ENCODE assay signal across 8 cellular contexts in the genomic region with DNA sequence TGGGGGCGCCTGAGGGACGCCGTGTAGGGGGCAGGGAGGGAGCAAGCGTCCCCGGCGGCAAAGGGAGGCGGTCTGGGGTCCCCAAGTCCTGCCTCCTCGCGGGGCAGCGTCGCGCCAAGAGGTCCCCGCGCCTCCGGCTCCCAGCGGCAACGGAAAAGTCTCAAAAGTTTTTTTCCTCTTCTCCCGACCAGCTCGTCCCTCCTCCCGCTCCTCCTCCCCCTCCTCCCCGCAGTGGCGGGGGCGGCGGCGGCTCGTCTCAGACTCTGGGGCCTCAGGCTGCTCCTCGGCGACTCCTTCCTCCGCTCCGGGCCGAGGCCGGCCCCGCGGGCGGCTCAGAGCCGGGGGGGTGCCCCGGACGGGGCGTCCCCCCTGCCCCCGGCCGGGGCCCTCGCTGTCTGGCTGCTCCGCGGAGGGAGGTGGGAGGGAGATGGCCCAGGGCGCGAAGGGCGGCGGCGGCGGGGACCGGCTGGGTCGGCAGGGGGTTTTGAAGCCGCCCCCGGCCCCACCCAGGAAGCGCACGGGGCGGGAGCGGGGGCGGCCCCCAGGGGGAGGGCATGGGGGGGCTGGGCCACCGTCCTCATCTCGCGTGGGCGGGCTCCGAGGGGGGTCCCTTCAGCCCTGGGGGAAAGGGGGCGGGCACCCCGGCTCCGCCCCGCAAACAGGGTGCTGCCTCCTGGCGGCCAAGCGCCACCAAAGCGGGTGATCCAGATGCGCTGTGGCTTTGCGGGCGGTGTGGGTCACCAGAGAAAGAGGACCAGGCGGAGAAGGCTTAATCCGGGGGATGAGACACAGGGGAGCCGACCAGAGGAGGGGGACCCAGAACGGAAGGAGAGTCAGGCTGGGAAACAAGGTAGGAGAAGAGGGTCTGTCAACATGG. TPM values are rescaled to one million over a fixed set of nuclear protein-coding genes. Genes with fewer than 3 reads are reported as not detected.
DNase-seq lines count a peak whose midpoint lies in the region; ATAC-seq and TF ChIP-seq lines count a peak whose summit lies in the region.

A gene (minus strand): TSS at position 457 of the 877 bp plus-strand sequence. CDS start 878 bp downstream, outside the sequence.

- H3K36me3 ChIP-seq in PC-3 (ENCODE audit: low read depth, low read length) (no peaks in the 10 kb centered on the region), mucosa of stomach (ENCODE audit: control insufficient read depth, insufficient read depth, low read length) (no peaks in the 10 kb centered on the region)

- ATAC-seq in GM18511 (IDR thresholded peaks at IDR 0.05; ENCODE audit: unreplicated experiment) (peak; percentile 50), HG03159 (IDR thresholded peaks at IDR 0.05; ENCODE audit: unreplicated experiment) (peak; percentile 50), PC-3 (peak; percentile 59)

- peak within 1 kb of the TSS; percentile 74 for H3K9ac ChIP-seq in PC-3 (ENCODE audit: low read length)
- H3K9ac ChIP-seq in mucosa of stomach (ENCODE audit: low read length) = peak within 1 kb of the TSS; percentile 55

- peak within 1 kb of the TSS; percentile 69 for H2AFZ ChIP-seq in PC-3 (ENCODE audit: low read length)

- no peaks in the 10 kb centered on the region for H3F3A ChIP-seq in PC-3 (ENCODE audit: low read length, unreplicated experiment)

- H3K4me1 ChIP-seq in PC-3 (ENCODE audit: insufficient read depth, low read length) (0 out of 2 replicates have a peak, but pooled peaks cover 4% of the 10 kb centered on the region), mucosa of stomach (ENCODE audit: control insufficient read depth, insufficient read depth, low read length) (peaks cover 29% of the 10 kb centered on the region)

- H4K20me1 ChIP-seq in PC-3 (ENCODE audit: low read length) = no peaks in the 10 kb centered on the region

- H3K4me3 ChIP-seq in PC-3 (ENCODE audit: low read length) (peak within 1 kb of the TSS; percentile 86), epithelial cell of proximal tubule (ENCODE audit: low read depth, low read length) (peak within 1 kb of the TSS; percentile 93), mucosa of stomach (ENCODE audit: low read length) (peak within 1 kb of the TSS; percentile 46)

- POLR2A ChIA-PET in PC-3 (lab: Charles Lee; ENCODE audit: unreplicated experiment) = no interaction called here

- CTCF ChIA-PET in PC-3 (lab: Charles Lee) = interaction anchor here (1.0 to 1.5 kb wide), 3 partner anchors 10 to 56 kb away, joined by 3 to 6 read pairs (median 5); a partner anchor contains a TSS

- DNase-seq in PC-3 = peak; percentile 77
- DNase-seq in activated T-cell treated with anti-CD3 and anti-CD28 coated beads for 4 hours = peak; percentile 94
- no peak for DNase-seq in epithelial cell of proximal tubule (ENCODE audit: low read depth)
- peak; percentile 89 for DNase-seq in stimulated activated CD8-positive, alpha-beta memory T cell treated with anti-CD3 and anti-CD28 coated beads, Interleukin-4, amount 100 ng/mL, for 24 hours (ENCODE audit: low read depth)

- intact Hi-C loops in PC-3 (cut with micrococcal nuclease) = no loop called here

- H3K9me3 ChIP-seq in PC-3 (ENCODE audit: low read length) = no peaks in the 10 kb centered on the region
- no peaks in the 10 kb centered on the region for H3K9me3 ChIP-seq in mucosa of stomach (ENCODE audit: control insufficient read depth, low read length)

- H3K27me3 ChIP-seq in PC-3 (ENCODE audit: low read length) (no peaks in the 10 kb centered on the region), mucosa of stomach (ENCODE audit: control insufficient read depth, insufficient read depth, low read length) (peaks cover 49% of the 10 kb centered on the region)

- H3K79me2 ChIP-seq in PC-3 (ENCODE audit: low read length) = peaks cover 40% of the 10 kb centered on the region

- peak within 1 kb of the TSS; percentile 94 for H3K4me2 ChIP-seq in PC-3 (ENCODE audit: low read length)

- 0 out of 2 replicates have a peak within 1 kb of the TSS, but pooled peaks have one; percentile 12 for H3K27ac ChIP-seq in 22Rv1
- H3K27ac ChIP-seq in PC-3 (ENCODE audit: low read length) = no peak within 1 kb of the TSS

- BruUV-seq in PC-3 (replicated peaks; lab: Mats Ljungman, UMichigan) = TSS peak; percentile 77

- TF ChIP-seq CTCF in 22Rv1 (IDR thresholded peaks at IDR 0.05) (peak; percentile 69), PC-3 (conservative IDR thresholded peaks at IDR 0.05; ENCODE audit: low read depth, low read length) (peak; percentile 66), epithelial cell of proximal tubule (conservative IDR thresholded peaks at IDR 0.05; ENCODE audit: low read depth, low read length) (peak; percentile 79)

- H3K9me2 ChIP-seq in PC-3 (replicated peaks; ENCODE audit: low read length) = no peaks in the 10 kb centered on the region

RNA-seq across cellular contexts. Expression of the gene that starts here (rescaled TPM):
- total RNA-seq in PC-3 (2014; rRNA removed) (16.4 and 23.4 TPM in 2 replicates), epithelial cell of proximal tubule (8.5 and 24.3 TPM in 2 replicates)
